Comparison of ENCODE assay signal across 1 cellular context in the genomic region with DNA sequence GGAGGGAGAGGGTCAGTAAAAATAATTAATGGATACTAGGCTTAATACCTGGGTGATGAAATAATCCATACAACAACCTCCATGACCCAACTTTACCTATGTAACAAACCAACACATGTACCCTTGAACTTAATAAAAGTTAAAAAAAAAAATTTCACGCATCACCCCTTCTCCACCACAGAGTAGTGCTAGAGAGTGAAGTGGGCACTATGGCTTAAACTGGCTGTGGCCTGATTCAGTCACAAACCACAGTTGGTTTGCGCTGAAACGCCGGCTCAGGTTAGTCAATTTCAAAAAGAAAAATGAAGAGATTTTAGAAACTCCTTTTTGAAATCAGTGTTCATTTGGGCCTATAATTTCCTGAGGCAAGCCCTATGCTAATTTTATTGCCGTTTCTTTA.
TF ChIP-seq lines count a peak whose summit lies in the region.

No MANE protein-coding gene starts in this region.

TF ChIP-seq in K562, 482 proteins besides CTCF, POLR2A, EP300 and RAD21 (continued from another document):
- TF ChIP-seq ILK (tag; IDR thresholded peaks at IDR 0.05; ENCODE audit: borderline replicate concordance, low read depth), result no peak
- TF ChIP-seq, protein P1, sequence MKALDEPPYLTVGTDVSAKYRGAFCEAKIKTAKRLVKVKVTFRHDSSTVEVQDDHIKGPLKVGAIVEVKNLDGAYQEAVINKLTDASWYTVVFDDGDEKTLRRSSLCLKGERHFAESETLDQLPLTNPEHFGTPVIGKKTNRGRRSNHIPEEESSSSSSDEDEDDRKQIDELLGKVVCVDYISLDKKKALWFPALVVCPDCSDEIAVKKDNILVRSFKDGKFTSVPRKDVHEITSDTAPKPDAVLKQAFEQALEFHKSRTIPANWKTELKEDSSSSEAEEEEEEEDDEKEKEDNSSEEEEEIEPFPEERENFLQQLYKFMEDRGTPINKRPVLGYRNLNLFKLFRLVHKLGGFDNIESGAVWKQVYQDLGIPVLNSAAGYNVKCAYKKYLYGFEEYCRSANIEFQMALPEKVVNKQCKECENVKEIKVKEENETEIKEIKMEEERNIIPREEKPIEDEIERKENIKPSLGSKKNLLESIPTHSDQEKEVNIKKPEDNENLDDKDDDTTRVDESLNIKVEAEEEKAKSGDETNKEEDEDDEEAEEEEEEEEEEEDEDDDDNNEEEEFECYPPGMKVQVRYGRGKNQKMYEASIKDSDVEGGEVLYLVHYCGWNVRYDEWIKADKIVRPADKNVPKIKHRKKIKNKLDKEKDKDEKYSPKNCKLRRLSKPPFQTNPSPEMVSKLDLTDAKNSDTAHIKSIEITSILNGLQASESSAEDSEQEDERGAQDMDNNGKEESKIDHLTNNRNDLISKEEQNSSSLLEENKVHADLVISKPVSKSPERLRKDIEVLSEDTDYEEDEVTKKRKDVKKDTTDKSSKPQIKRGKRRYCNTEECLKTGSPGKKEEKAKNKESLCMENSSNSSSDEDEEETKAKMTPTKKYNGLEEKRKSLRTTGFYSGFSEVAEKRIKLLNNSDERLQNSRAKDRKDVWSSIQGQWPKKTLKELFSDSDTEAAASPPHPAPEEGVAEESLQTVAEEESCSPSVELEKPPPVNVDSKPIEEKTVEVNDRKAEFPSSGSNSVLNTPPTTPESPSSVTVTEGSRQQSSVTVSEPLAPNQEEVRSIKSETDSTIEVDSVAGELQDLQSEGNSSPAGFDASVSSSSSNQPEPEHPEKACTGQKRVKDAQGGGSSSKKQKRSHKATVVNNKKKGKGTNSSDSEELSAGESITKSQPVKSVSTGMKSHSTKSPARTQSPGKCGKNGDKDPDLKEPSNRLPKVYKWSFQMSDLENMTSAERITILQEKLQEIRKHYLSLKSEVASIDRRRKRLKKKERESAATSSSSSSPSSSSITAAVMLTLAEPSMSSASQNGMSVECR (CRISPR knock-in tag; IDR thresholded peaks at IDR 0.05), result no peak
- no peak for TF ChIP-seq CAMTA2 (CRISPR knock-in tag; conservative IDR thresholded peaks at IDR 0.05)
- TF ChIP-seq, protein P2, sequence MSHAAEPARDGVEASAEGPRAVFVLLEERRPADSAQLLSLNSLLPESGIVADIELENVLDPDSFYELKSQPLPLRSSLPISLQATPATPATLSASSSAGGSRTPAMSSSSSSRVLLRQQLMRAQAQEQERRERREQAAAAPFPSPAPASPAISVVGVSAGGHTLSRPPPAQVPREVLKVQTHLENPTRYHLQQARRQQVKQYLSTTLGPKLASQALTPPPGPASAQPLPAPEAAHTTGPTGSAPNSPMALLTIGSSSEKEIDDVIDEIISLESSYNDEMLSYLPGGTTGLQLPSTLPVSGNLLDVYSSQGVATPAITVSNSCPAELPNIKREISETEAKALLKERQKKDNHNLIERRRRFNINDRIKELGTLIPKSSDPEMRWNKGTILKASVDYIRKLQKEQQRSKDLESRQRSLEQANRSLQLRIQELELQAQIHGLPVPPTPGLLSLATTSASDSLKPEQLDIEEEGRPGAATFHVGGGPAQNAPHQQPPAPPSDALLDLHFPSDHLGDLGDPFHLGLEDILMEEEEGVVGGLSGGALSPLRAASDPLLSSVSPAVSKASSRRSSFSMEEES (CRISPR knock-in tag; IDR thresholded peaks at IDR 0.05), result no peak
- no peak for TF ChIP-seq ERF (CRISPR knock-in tag; IDR thresholded peaks at IDR 0.05)
- TF ChIP-seq, protein P3, sequence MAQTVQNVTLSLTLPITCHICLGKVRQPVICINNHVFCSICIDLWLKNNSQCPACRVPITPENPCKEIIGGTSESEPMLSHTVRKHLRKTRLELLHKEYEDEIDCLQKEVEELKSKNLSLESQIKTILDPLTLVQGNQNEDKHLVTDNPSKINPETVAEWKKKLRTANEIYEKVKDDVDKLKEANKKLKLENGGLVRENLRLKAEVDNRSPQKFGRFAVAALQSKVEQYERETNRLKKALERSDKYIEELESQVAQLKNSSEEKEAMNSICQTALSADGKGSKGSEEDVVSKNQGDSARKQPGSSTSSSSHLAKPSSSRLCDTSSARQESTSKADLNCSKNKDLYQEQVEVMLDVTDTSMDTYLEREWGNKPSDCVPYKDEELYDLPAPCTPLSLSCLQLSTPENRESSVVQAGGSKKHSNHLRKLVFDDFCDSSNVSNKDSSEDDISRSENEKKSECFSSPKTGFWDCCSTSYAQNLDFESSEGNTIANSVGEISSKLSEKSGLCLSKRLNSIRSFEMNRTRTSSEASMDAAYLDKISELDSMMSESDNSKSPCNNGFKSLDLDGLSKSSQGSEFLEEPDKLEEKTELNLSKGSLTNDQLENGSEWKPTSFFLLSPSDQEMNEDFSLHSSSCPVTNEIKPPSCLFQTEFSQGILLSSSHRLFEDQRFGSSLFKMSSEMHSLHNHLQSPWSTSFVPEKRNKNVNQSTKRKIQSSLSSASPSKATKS (CRISPR knock-in tag; IDR thresholded peaks at IDR 0.05), result no peak
- TF ChIP-seq STAG1 (CRISPR knock-in tag; IDR thresholded peaks at IDR 0.05; ENCODE audit: borderline replicate concordance), result no peak
- TF ChIP-seq, protein P4, sequence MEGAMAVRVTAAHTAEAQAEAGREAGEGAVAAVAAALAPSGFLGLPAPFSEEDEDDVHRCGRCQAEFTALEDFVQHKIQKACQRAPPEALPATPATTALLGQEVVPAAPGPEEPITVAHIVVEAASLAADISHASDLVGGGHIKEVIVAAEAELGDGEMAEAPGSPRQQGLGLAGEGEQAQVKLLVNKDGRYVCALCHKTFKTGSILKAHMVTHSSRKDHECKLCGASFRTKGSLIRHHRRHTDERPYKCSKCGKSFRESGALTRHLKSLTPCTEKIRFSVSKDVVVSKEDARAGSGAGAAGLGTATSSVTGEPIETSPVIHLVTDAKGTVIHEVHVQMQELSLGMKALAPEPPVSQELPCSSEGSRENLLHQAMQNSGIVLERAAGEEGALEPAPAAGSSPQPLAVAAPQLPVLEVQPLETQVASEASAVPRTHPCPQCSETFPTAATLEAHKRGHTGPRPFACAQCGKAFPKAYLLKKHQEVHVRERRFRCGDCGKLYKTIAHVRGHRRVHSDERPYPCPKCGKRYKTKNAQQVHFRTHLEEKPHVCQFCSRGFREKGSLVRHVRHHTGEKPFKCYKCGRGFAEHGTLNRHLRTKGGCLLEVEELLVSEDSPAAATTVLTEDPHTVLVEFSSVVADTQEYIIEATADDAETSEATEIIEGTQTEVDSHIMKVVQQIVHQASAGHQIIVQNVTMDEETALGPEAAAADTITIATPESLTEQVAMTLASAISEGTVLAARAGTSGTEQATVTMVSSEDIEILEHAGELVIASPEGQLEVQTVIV (CRISPR knock-in tag; IDR thresholded peaks at IDR 0.05; ENCODE audit: borderline replicate concordance), result no peak
- TF ChIP-seq, protein P5, sequence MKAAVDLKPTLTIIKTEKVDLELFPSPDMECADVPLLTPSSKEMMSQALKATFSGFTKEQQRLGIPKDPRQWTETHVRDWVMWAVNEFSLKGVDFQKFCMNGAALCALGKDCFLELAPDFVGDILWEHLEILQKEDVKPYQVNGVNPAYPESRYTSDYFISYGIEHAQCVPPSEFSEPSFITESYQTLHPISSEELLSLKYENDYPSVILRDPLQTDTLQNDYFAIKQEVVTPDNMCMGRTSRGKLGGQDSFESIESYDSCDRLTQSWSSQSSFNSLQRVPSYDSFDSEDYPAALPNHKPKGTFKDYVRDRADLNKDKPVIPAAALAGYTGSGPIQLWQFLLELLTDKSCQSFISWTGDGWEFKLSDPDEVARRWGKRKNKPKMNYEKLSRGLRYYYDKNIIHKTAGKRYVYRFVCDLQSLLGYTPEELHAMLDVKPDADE (conservative IDR thresholded peaks at IDR 0.05; ENCODE audit: control insufficient read depth, low read depth, low read length), result no peak
- TF ChIP-seq, protein P6, sequence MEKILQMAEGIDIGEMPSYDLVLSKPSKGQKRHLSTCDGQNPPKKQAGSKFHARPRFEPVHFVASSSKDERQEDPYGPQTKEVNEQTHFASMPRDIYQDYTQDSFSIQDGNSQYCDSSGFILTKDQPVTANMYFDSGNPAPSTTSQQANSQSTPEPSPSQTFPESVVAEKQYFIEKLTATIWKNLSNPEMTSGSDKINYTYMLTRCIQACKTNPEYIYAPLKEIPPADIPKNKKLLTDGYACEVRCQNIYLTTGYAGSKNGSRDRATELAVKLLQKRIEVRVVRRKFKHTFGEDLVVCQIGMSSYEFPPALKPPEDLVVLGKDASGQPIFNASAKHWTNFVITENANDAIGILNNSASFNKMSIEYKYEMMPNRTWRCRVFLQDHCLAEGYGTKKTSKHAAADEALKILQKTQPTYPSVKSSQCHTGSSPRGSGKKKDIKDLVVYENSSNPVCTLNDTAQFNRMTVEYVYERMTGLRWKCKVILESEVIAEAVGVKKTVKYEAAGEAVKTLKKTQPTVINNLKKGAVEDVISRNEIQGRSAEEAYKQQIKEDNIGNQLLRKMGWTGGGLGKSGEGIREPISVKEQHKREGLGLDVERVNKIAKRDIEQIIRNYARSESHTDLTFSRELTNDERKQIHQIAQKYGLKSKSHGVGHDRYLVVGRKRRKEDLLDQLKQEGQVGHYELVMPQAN (IDR thresholded peaks at IDR 0.05; ENCODE audit: borderline replicate concordance), result no peak
